ENCODE assay signal across 25 cellular contexts in the genomic region with DNA sequence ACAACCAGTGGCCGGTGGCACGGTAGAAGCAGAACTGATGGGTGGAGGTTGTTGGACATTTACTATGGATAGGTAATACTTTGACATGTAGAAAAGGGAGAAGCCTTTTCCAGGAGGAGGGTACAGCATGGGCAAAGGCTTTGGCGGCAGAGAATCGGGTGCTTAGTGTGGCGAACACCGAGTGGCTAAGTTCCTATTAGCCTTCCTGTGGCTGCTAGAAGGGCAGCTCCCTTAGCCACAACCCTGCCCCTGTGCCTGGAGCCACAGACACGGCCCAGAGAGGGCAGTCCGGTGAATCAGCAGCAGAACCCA. TPM values are rescaled to one million over a fixed set of nuclear protein-coding genes. Genes with fewer than 3 reads are reported as not detected.
"Had no signal": no experiment of that assay in that cellular context is flagged by ENCODE, and none has a peak within 500 bp of the region (broad histone marks: within the 10 kb centered on the region; RNA-seq: fewer than 3 reads in every experiment).

No MANE protein-coding gene starts in this region.

- H3K4me1 ChIP-seq: body of pancreas, psoas muscle, suprapubic skin, vagina had no signal

- H3K36me3 ChIP-seq: cardiac muscle cell, left lung, neutrophil, ovary, right atrium auricular region, suprapubic skin, tibial nerve, vagina, WERI-Rb-1 had no signal

- H3K9me3 ChIP-seq: body of pancreas, left lung, neutrophil, ovary, psoas muscle, right atrium auricular region, suprapubic skin, tibial nerve, vagina had no signal

- H3K27ac ChIP-seq: body of pancreas, cardiac muscle cell, left lung, neutrophil, ovary, psoas muscle, right atrium auricular region, suprapubic skin, tibial nerve, vagina, WERI-Rb-1 had no signal

- H3K27me3 ChIP-seq: body of pancreas, cardiac muscle cell, left lung, neutrophil, ovary, right atrium auricular region, tibial nerve, vagina had no signal

- ATAC-seq: activated T-cell treated with anti-CD3 and anti-CD28 coated beads, Interleukin-2, amount 50 U/mL, for 72 hours; body of pancreas; esophagus mucosa; left lung; naive thymus-derived CD8-positive, alpha-beta T cell; psoas muscle; stimulated activated naive CD8-positive, alpha-beta T cell treated with anti-CD3 and anti-CD28 coated beads, Interleukin-15, amount 100 ng/mL, for 72 hours had no signal

- DNase-seq: activated CD4-positive, alpha-beta T cell treated with anti-CD3 and anti-CD28 coated beads for 1 hour; activated CD8-positive, alpha-beta memory T cell treated with anti-CD3 and anti-CD28 coated beads, Interleukin-2, amount 50 U/mL, for 48 hours; activated gamma-delta T cell; activated T-cell treated with anti-CD3 and anti-CD28 coated beads, Interleukin-2, amount 50 U/mL, for 72 hours; body of pancreas; effector memory CD4-positive, alpha-beta T cell; foreskin melanocyte; naive thymus-derived CD8-positive, alpha-beta T cell; ovary; psoas muscle; stimulated activated CD4-positive, alpha-beta T cell treated with anti-CD3 and anti-CD28 coated beads, Interleukin-1b, Interleukin-23, amount 100 ng/mL, for 48 hours; stimulated activated naive CD8-positive, alpha-beta T cell treated with anti-CD3 and anti-CD28 coated beads, Interleukin-15, amount 100 ng/mL, for 72 hours; T-helper 1 cell; WERI-Rb-1 had no signal

- H3K4me3 ChIP-seq: body of pancreas, cardiac muscle cell, left lung, ovary, psoas muscle, right atrium auricular region, suprapubic skin, tibial nerve, vagina had no signal

RNA-seq across cellular contexts. Expression of a gene that starts 37.9 kb away (rescaled TPM):
- total RNA-seq: activated CD8-positive, alpha-beta memory T cell treated with anti-CD3 and anti-CD28 coated beads for 36 hours; naive thymus-derived CD8-positive, alpha-beta T cell had no signal
- polyA plus RNA-seq: naive thymus-derived CD8-positive, alpha-beta T cell had no signal

RNA-seq across cellular contexts. Expression of a gene that starts 57.6 kb away (rescaled TPM):
- total RNA-seq: activated CD8-positive, alpha-beta memory T cell treated with anti-CD3 and anti-CD28 coated beads for 36 hours; activated T-cell treated with anti-CD3 and anti-CD28 coated beads, Interleukin-2, amount 50 U/mL, for 72 hours; cardiac muscle cell; dermis microvascular lymphatic vessel endothelial cell; lung microvascular endothelial cell; naive thymus-derived CD8-positive, alpha-beta T cell had no signal
- polyA plus RNA-seq: cardiac muscle cell; naive thymus-derived CD8-positive, alpha-beta T cell had no signal
